Comparison of ENCODE assay signal across 18 cellular contexts in genomic region chr11:86627776-86628455, GRCh38. TPM values are rescaled to one million over a fixed set of nuclear protein-coding genes. Genes with fewer than 3 reads are reported as not detected.
A peak's percentile ranks its signal among the peaks of the same experiment; 100 is the strongest.
DNase-seq lines count a peak whose midpoint lies in the region; ATAC-seq and TF ChIP-seq lines count a peak whose summit lies in the region.
"Had no signal": no experiment of that assay in that cellular context is flagged by ENCODE, and none has a peak within 500 bp of the region (broad histone marks: within the 10 kb centered on the region; RNA-seq: fewer than 3 reads in every experiment).

No MANE protein-coding gene starts in this region.

- no peak for TF ChIP-seq CTCF in sigmoid colon (IDR thresholded peaks at IDR 0.05)

- ATAC-seq in left cardiac atrium = peak; percentile 76 to 78
- no peak for ATAC-seq in GM19035 (IDR thresholded peaks at IDR 0.05; ENCODE audit: unreplicated experiment)
- ATAC-seq: A549 had no signal

- H3K36me3 ChIP-seq in adipocyte (ENCODE audit: control insufficient read depth, insufficient read depth, low read length, severe bottlenecking) = no peaks in the 10 kb centered on the region
- no peaks in the 10 kb centered on the region for H3K36me3 ChIP-seq in sigmoid colon

- peak; percentile 55 for DNase-seq in AG08395 (ENCODE audit: low spot score)
- DNase-seq in adipocyte (ENCODE audit: low read depth) = no peak
- peak; percentile 39 for DNase-seq in left cardiac atrium
- no peak for DNase-seq in sigmoid colon
- no peak for DNase-seq in NCI-H2081 (lab: John Stamatoyannopoulos, UW)
- no peak for DNase-seq in OCI-M1 (lab: John Stamatoyannopoulos, UW)
- DNase-seq in HuH-7.5 (ENCODE audit: low spot score) = no peak
- DNase-seq: activated CD4-positive, alpha-beta T cell treated with anti-CD3 and anti-CD28 coated beads, Interleukin-2, amount 50 U/mL, for 48 hours; Caco-2; dermis blood vessel endothelial cell; GDM1; immature natural killer cell; MV-4-11; trophoblast cell had no signal

- H3K27ac ChIP-seq in sigmoid colon = peak overlapping the region; percentile 58 to 81 (median 74)
- H3K27ac ChIP-seq: A549, parathyroid adenoma had no signal

- no peak overlapping the region for H3K4me3 ChIP-seq in adipocyte (ENCODE audit: low read length)
- H3K4me3 ChIP-seq in sigmoid colon = no peak overlapping the region
- H3K4me3 ChIP-seq: A549 had no signal

- no peak for TF ChIP-seq EP300 in sigmoid colon (IDR thresholded peaks at IDR 0.05)

- H3K27me3 ChIP-seq in adipocyte (replicated peaks; ENCODE audit: control insufficient read depth, insufficient read depth, low read length) (no peaks in the 10 kb centered on the region), sigmoid colon (no peaks in the 10 kb centered on the region)

- H3K4me1 ChIP-seq in adipocyte (ENCODE audit: control insufficient read depth, insufficient read depth, low read length) (peaks cover 75% of the 10 kb centered on the region), sigmoid colon (peaks cover 0 to 83% (median 55%) of the 10 kb centered on the region in 4 donors)

- H3K9ac ChIP-seq in adipocyte (ENCODE audit: low read length) = peak overlapping the region; percentile 61
- H3K9ac ChIP-seq: parathyroid adenoma had no signal

- WGBS in sigmoid colon, 2 donors = 90 to 93% methylated on average over 7 of the region's 7 CpGs

- intact Hi-C loops in left cardiac atrium (cut with DNase I) = no loop called here
- intact Hi-C loops in sigmoid colon (cut with DNase I) = loop anchor here (2.0 to 5.0 kb wide), 2 partner anchors 45 to 184 kb away; partner anchors contain the start of gene ME3

- no peak for TF ChIP-seq POLR2A in sigmoid colon (IDR thresholded peaks at IDR 0.05)

- no peaks in the 10 kb centered on the region for H3K9me3 ChIP-seq in adipocyte (ENCODE audit: control insufficient read depth, low read length)
- no peaks in the 10 kb centered on the region for H3K9me3 ChIP-seq in sigmoid colon
- H3K9me3 ChIP-seq: Caco-2 had no signal

RNA-seq across cellular contexts. Expression of gene ME3, which starts 44.5 kb away (rescaled TPM):
- total RNA-seq in left cardiac atrium = 10 to 100 TPM; 19.7 to 24.2 TPM
- 10 to 100 TPM; 25.5 to 53.2 (median 37.0) TPM for total RNA-seq in sigmoid colon
- polyA plus RNA-seq in sigmoid colon = 10 to 100 TPM in 2 of 3 donors, 1 to 10 TPM in 1; 7.8 to 13.6 (median 10.9) TPM
- total RNA-seq: SK-MEL-5 had no signal

Comparison
In these comparisons a context has a peak if more than half of its experiments do, and no peak if none do; other contexts are left out.
1. DNase-seq: peak in AG08395 (single experiment) and left cardiac atrium (single experiment); none in adipocyte (single experiment), sigmoid colon (single experiment), NCI-H2081 (0 of 2), OCI-M1 (single experiment) and HuH-7.5 (single experiment).